ENCODE assay signal across 8 cellular contexts in genomic region chr5:92641031-92641962, GRCh38.
DNase-seq lines count a peak whose midpoint lies in the region; ATAC-seq and TF ChIP-seq lines count a peak whose summit lies in the region.

No MANE protein-coding gene starts in this region.

- H3K27ac ChIP-seq in RWPE1 (no peak overlapping the region), smooth muscle cell (ENCODE audit: low read depth) (no peak overlapping the region)

- POLR2A ChIA-PET in RWPE1 (lab: Yijun Ruan, JAX; ENCODE audit: low non-redundant PET) = no interaction called here

- H4K20me1 ChIP-seq in smooth muscle cell (ENCODE audit: low read depth) = no peaks in the 10 kb centered on the region

- H3K27ac Mint-ChIP-seq in glutamatergic neuron (ENCODE audit: unreplicated experiment) = no peak overlapping the region

- no peak overlapping the region for H3K9ac ChIP-seq in smooth muscle cell (ENCODE audit: low read depth)

- H3K9me3 ChIP-seq in smooth muscle cell (replicated peaks; ENCODE audit: low read depth) = no peaks in the 10 kb centered on the region

- H3K4me3 Mint-ChIP-seq in glutamatergic neuron (ENCODE audit: unreplicated experiment) = no peak overlapping the region

- H3K4me3 ChIP-seq in smooth muscle cell = peak overlapping the region; percentile 45

- peaks cover 23% of the 10 kb centered on the region for H3K4me1 ChIP-seq in smooth muscle cell (ENCODE audit: low read depth)

- ATAC-seq in HG02852 (IDR thresholded peaks at IDR 0.05; ENCODE audit: unreplicated experiment) = no peak
- ATAC-seq in GM21619 (IDR thresholded peaks at IDR 0.05; ENCODE audit: unreplicated experiment) = no peak
- ATAC-seq in HG03565 (IDR thresholded peaks at IDR 0.05; ENCODE audit: unreplicated experiment) = no peak

- no peaks in the 10 kb centered on the region for H3K36me3 Mint-ChIP-seq in glutamatergic neuron (ENCODE audit: unreplicated experiment)

- peak overlapping the region; percentile 85 for H3K4me2 ChIP-seq in smooth muscle cell

- H2AFZ ChIP-seq in smooth muscle cell (ENCODE audit: low read depth) = peak overlapping the region; percentile 70

- CTCF ChIA-PET in RWPE1 (lab: Yijun Ruan, JAX) = interaction anchor here (0.5 kb wide), 1 partner anchor 950 kb away, joined by 3 read pairs; no protein-coding TSS in a partner anchor

- no peaks in the 10 kb centered on the region for H3K9me3 Mint-ChIP-seq in glutamatergic neuron (ENCODE audit: unreplicated experiment)

- no peaks in the 10 kb centered on the region for H3K27me3 Mint-ChIP-seq in glutamatergic neuron (ENCODE audit: unreplicated experiment)

- 37% methylated on average over 10 of the region's 10 CpGs for WGBS in smooth muscle cell (ENCODE audit: low lambda C conversion rate)

- H3F3A ChIP-seq in smooth muscle cell (ENCODE audit: low read depth) = no peaks in the 10 kb centered on the region

- TF ChIP-seq CTCF in RWPE1 (conservative IDR thresholded peaks at IDR 0.05; ENCODE audit: low read depth) (no peak), smooth muscle cell (IDR thresholded peaks at IDR 0.05; ENCODE audit: borderline replicate concordance, insufficient read depth, poor library complexity, severe bottlenecking) (no peak), glutamatergic neuron (IDR thresholded peaks at IDR 0.05; ENCODE audit: partially characterized antibody, unreplicated experiment) (no peak)

- H3K4me1 Mint-ChIP-seq in glutamatergic neuron (ENCODE audit: low read depth, unreplicated experiment) = peaks cover 7% of the 10 kb centered on the region

- H3K27me3 ChIP-seq in smooth muscle cell (ENCODE audit: low read depth) = no peaks in the 10 kb centered on the region

- H3K36me3 ChIP-seq in smooth muscle cell (ENCODE audit: low read depth) = no peaks in the 10 kb centered on the region

- no peaks in the 10 kb centered on the region for H3K79me2 ChIP-seq in smooth muscle cell (ENCODE audit: low read depth)

- DNase-seq in HS-27A (ENCODE audit: low read depth) = peak; percentile 31
- peak; percentile 11 for DNase-seq in RWPE1 (ENCODE audit: low spot score)
- peak; percentile 15 for DNase-seq in globus pallidus (ENCODE audit: low spot score)
- no peak for DNase-seq in smooth muscle cell (lab: John Stamatoyannopoulos, UW; ENCODE audit: unreplicated experiment)
- no peak for DNase-seq in glutamatergic neuron

Comparison
In these comparisons a context has a peak if more than half of its experiments do, and no peak if none do; other contexts are left out.
1. DNase-seq: peak in HS-27A (single experiment), RWPE1 (single experiment) and globus pallidus (single experiment); none in smooth muscle cell (single experiment) and glutamatergic neuron (single experiment).